1 cellular context compared by ENCODE assay signal in genomic region chr1:149927535-149928387, GRCh38.
TF ChIP-seq lines count a peak whose summit lies in the region.

Gene SF3B4, minus strand, starts transcription at chr1:149927803. Its CDS starts 44 bp downstream, at chr1:149927759.

TF ChIP-seq in HEK293, 187 proteins besides CTCF, POLR2A, EP300 and RAD21 (continued from another document and continues in another):
- TF ChIP-seq ZNF518A (tag by site-specific recombination; conservative IDR thresholded peaks at IDR 0.05; ENCODE audit: low read depth), result peak; percentile 94
- 0 out of 2 replicates have a peak, but pooled peaks have one; percentile 13 for TF ChIP-seq ZNF398 (tag by site-specific recombination; IDR thresholded peaks at IDR 0.05)
- no peak for TF ChIP-seq BCL6B (tag by site-specific recombination; IDR thresholded peaks at IDR 0.05)
- no peak for TF ChIP-seq EGR2 (tag by site-specific recombination; IDR thresholded peaks at IDR 0.05; ENCODE audit: low read depth)
- peak; percentile 77 for TF ChIP-seq GLIS1 (tag by site-specific recombination; IDR thresholded peaks at IDR 0.05)
- TF ChIP-seq ZNF266 (tag by site-specific recombination; IDR thresholded peaks at IDR 0.05; ENCODE audit: low read depth), result no peak
- TF ChIP-seq INSM2 (tag by site-specific recombination; IDR thresholded peaks at IDR 0.05), result peak; percentile 39; the same call in 1 of the 2 replicates
- no peak for TF ChIP-seq ZNF776 (tag by site-specific recombination; IDR thresholded peaks at IDR 0.05; ENCODE audit: borderline replicate concordance)
- TF ChIP-seq ZNF473 (tag by site-specific recombination; IDR thresholded peaks at IDR 0.05), result no peak
- peak; percentile 65 for TF ChIP-seq ZNF341 (tag by site-specific recombination; IDR thresholded peaks at IDR 0.05; ENCODE audit: low read depth)
- peak; percentile 13; the same call in 1 of the 2 replicates for TF ChIP-seq ATF2 (tag by site-specific recombination; IDR thresholded peaks at IDR 0.05; ENCODE audit: low read depth)
- no peak for TF ChIP-seq ZNF747 (tag by site-specific recombination; IDR thresholded peaks at IDR 0.05)
- 0 out of 2 replicates have a peak, but pooled peaks have one; percentile 16 for TF ChIP-seq ZFP37 (tag by site-specific recombination; IDR thresholded peaks at IDR 0.05)
- no peak for TF ChIP-seq ZNF416 (tag by site-specific recombination; IDR thresholded peaks at IDR 0.05)
- TF ChIP-seq KLF7 (tag by site-specific recombination; IDR thresholded peaks at IDR 0.05; ENCODE audit: borderline replicate concordance), result no peak; the same call in 1 of the 2 replicates
- 0 out of 2 replicates have a peak, but pooled peaks have one; percentile 17 for TF ChIP-seq ZNF600 (tag by site-specific recombination; IDR thresholded peaks at IDR 0.05)
- no peak for TF ChIP-seq HIC1 (tag by site-specific recombination; IDR thresholded peaks at IDR 0.05)
- 0 out of 2 replicates have a peak, but pooled peaks have one; percentile 18 for TF ChIP-seq ZNF561 (tag by site-specific recombination; IDR thresholded peaks at IDR 0.05; ENCODE audit: borderline replicate concordance)
- 0 out of 2 replicates have a peak, but pooled peaks have one; percentile 17 for TF ChIP-seq PRDM4 (tag by site-specific recombination; IDR thresholded peaks at IDR 0.05)
- TF ChIP-seq KLF1 (tag by site-specific recombination; IDR thresholded peaks at IDR 0.05), result peak; percentile 58
- peak; percentile 96 for TF ChIP-seq KLF9 (tag by site-specific recombination; IDR thresholded peaks at IDR 0.05; ENCODE audit: low read depth)
- TF ChIP-seq ZNF423 (tag by site-specific recombination; IDR thresholded peaks at IDR 0.05), result no peak
- peak; percentile 53; the same call in 1 of the 2 replicates for TF ChIP-seq ZNF843 (tag by site-specific recombination; IDR thresholded peaks at IDR 0.05)
- TF ChIP-seq SP3 (tag by site-specific recombination; IDR thresholded peaks at IDR 0.05), result peak; percentile 99
- no peak for TF ChIP-seq ZBTB1 (tag by site-specific recombination; IDR thresholded peaks at IDR 0.05)
- peak; percentile 65 for TF ChIP-seq SP7 (tag by site-specific recombination; IDR thresholded peaks at IDR 0.05)
- 0 out of 2 replicates have a peak, but pooled peaks have one; percentile 51 for TF ChIP-seq TRIM28 (IDR thresholded peaks at IDR 0.05; ENCODE audit: borderline replicate concordance, low read length)
- TF ChIP-seq ELK4 (IDR thresholded peaks at IDR 0.05; ENCODE audit: borderline replicate concordance, low read depth, low read length), result no peak; the same call in 1 of the 2 replicates
- 0 out of 2 replicates have a peak, but pooled peaks have one; percentile 56 for TF ChIP-seq ZSCAN5A (tag by site-specific recombination; IDR thresholded peaks at IDR 0.05)
- peak; percentile 12; the same call in 1 of the 2 replicates for TF ChIP-seq ZBTB20 (tag by site-specific recombination; IDR thresholded peaks at IDR 0.05)
- peak; percentile 55 for TF ChIP-seq FEZF1 (tag by site-specific recombination; IDR thresholded peaks at IDR 0.05)
- TF ChIP-seq ZBTB26 (tag by site-specific recombination; optimal IDR thresholded peaks at IDR 0.05), result peak; percentile 41
- peak; percentile 71 for TF ChIP-seq KLF16 (tag by site-specific recombination; IDR thresholded peaks at IDR 0.05)
- TF ChIP-seq ZNF76 (tag by site-specific recombination; IDR thresholded peaks at IDR 0.05; ENCODE audit: borderline replicate concordance, low read depth), result peak; percentile 90
- TF ChIP-seq ZNF660 (tag by site-specific recombination; IDR thresholded peaks at IDR 0.05), result peak; percentile 29
- 0 out of 2 replicates have a peak, but pooled peaks have one; percentile 12 for TF ChIP-seq ZFP69B (tag by site-specific recombination; IDR thresholded peaks at IDR 0.05)
- TF ChIP-seq YY1 (tag by site-specific recombination; IDR thresholded peaks at IDR 0.05), result peak; percentile 90
- no peak for TF ChIP-seq TCF7L2 (IDR thresholded peaks at IDR 0.05; ENCODE audit: borderline replicate concordance, low read depth, low read length)
